In the genomic region with DNA sequence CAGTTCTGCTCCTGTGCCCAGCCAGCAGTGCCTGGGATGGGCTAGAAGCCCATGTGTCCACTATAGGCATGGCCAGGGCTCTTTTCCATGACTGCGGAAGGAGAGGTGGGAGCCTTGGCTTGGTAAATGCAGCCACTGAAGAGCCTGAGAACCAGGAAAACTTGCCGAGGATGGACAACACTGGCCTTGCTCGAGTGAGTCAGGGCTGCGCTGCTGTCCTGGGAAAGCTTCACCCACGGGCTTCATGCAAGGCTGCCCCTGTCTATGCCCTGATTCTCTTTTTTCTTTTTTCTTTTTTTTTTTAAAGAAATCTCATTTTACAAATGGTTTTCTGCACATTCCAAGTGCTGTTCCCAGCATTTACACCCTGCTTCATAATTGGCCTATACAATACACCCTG, we compare ENCODE assay signal across 1 cellular context.
TF ChIP-seq lines count a peak whose summit lies in the region.

No MANE protein-coding gene starts in this region.

TF ChIP-seq in H1, 55 proteins besides CTCF, POLR2A, EP300 and RAD21:
- TF ChIP-seq, protein P1, sequence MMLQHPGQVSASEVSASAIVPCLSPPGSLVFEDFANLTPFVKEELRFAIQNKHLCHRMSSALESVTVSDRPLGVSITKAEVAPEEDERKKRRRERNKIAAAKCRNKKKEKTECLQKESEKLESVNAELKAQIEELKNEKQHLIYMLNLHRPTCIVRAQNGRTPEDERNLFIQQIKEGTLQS (IDR thresholded peaks at IDR 0.05; ENCODE audit: insufficient read depth, low read depth, low read length): no peak
- TF ChIP-seq, protein P2, sequence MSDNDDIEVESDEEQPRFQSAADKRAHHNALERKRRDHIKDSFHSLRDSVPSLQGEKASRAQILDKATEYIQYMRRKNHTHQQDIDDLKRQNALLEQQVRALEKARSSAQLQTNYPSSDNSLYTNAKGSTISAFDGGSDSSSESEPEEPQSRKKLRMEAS (IDR thresholded peaks at IDR 0.05): no peak
- TF ChIP-seq CTBP2 (IDR thresholded peaks at IDR 0.05; ENCODE audit: borderline replicate concordance, insufficient read depth, insufficient read length, low read length) (no peak), RXRA (IDR thresholded peaks at IDR 0.05; ENCODE audit: insufficient read depth, low read depth, low read length) (no peak), SP1 (IDR thresholded peaks at IDR 0.05; ENCODE audit: low read depth, low read length) (no peak), HDAC2 (IDR thresholded peaks at IDR 0.05; ENCODE audit: borderline replicate concordance in 1 of 2, low read depth in 2 of 2, low read length in 2 of 2) (no peak), EZH2 (IDR thresholded peaks at IDR 0.05; ENCODE audit: low read depth, low read length, severe bottlenecking) (no peak)
